26 cellular contexts compared by ENCODE assay signal in the genomic region with DNA sequence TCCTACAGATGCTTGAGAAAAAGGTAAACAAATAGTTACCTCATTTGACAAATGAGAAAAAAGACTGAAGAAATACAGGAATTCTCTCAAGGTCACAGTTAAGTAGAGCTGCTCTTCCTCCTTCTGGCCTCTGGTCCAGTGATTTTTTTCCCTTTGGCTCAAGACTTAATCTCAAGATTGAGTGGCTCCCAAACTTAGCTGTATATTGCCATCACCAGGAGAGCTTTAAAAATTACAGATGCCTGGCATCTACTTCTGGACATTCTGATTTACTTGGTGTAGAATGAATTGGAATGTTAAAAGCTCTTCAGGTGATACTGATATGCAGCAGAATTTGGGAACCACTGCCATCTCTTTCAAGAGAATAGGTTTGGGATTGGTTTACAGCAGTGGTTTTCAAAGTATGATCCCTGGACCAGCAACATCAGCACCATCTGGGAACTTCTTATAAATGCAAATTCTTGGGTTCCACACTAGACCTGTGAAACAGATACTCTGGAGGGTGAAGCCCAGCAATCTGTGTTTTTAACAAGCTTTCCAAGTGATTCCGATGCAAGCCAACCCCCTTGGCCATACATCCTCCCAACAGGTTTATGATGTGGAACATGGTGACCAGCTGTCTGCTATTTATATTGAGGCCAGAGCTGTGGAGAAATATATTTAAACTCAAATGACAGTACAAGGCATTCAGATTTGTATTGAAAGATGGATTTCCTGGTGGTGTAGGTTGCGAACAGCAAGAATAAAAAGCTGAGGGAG.
DNase-seq lines count a peak whose midpoint lies in the region; ATAC-seq, FAIRE-seq and TF ChIP-seq lines count a peak whose summit lies in the region.
"Had no signal": no experiment of that assay in that cellular context is flagged by ENCODE, and none has a peak within 500 bp of the region (broad histone marks: within the 10 kb centered on the region; RNA-seq: fewer than 3 reads in every experiment).

No MANE protein-coding gene starts in this region.

- no peak for FAIRE-seq in D721Med (lab: Jason Lieb, UNC)
- FAIRE-seq: GM12892, kidney, TTC549 had no signal

- no peak for DNase-seq in D721Med (ENCODE audit: insufficient read length, low spot score)
- DNase-seq in RKO (ENCODE audit: low spot score): peak; percentile 2
- no peak for DNase-seq in epithelial cell of proximal tubule (ENCODE audit: low read depth)
- peak; percentile 23 for DNase-seq in pons (ENCODE audit: low spot score)
- DNase-seq in activated CD4-positive, CD25-positive, alpha-beta regulatory T cell (lab: John Stamatoyannopoulos, UW): no peak
- DNase-seq in activated gamma-delta T cell (lab: John Stamatoyannopoulos, UW): no peak
- DNase-seq: activated CD4-positive, alpha-beta T cell treated with anti-CD3 and anti-CD28 coated beads for 1 hour; activated CD8-positive, alpha-beta T cell treated with anti-CD3 and anti-CD28 coated beads for 36 hours; Calu3; kidney; mammary epithelial cell; NCI-H2081; NCI-H446; NCI-H82; posterior cingulate gyrus; right lobe of liver; RPMI8226; stimulated activated CD4-positive, alpha-beta T cell treated with anti-CD3 and anti-CD28 coated beads, Interleukin-12 subunit alpha, Interleukin-12 subunit beta, amount 100 ng/mL, for 4 hours; stimulated activated CD4-positive, alpha-beta T cell treated with anti-CD3 and anti-CD28 coated beads, Interleukin-4, amount 100 ng/mL, for 1 hour; upper lobe of left lung had no signal

- TF ChIP-seq CTCF in D721Med (IDR thresholded peaks at IDR 0.05; ENCODE audit: insufficient read depth, missing control alignments) (peak; percentile 17), epithelial cell of proximal tubule (conservative IDR thresholded peaks at IDR 0.05; ENCODE audit: low read depth, low read length) (peak; percentile 11)

- ATAC-seq in HG02973 (IDR thresholded peaks at IDR 0.05; ENCODE audit: unreplicated experiment): no peak
- ATAC-seq: activated CD8-positive, alpha-beta T cell treated with anti-CD3 and anti-CD28 coated beads for 36 hours; stimulated activated effector memory CD8-positive, alpha-beta T cell treated with anti-CD3 and anti-CD28 coated beads, Interleukin-12 subunit alpha, Interleukin-12 subunit beta, amount 100 ng/mL, for 72 hours had no signal

- H3K4me3 ChIP-seq in epithelial cell of proximal tubule (ENCODE audit: low read depth, low read length): no peak overlapping the region
- H3K4me3 ChIP-seq: neural progenitor cell, right lobe of liver, SJSA1, upper lobe of left lung had no signal

Comparison
In these comparisons a context has a peak if more than half of its experiments do, and no peak if none do; other contexts are left out.
1. DNase-seq: peak in RKO (single experiment) and pons (single experiment); none in D721Med (single experiment), epithelial cell of proximal tubule (single experiment), activated CD4-positive, CD25-positive, alpha-beta regulatory T cell (0 of 4) and activated gamma-delta T cell (single experiment).